ENCODE assay signal across 29 cellular contexts in genomic region chr17:193426-193810, GRCh38. TPM values are rescaled to one million over a fixed set of nuclear protein-coding genes. Genes with fewer than 3 reads are reported as not detected.
"Had no signal": no experiment of that assay in that cellular context is flagged by ENCODE, and none has a peak within 500 bp of the region (broad histone marks: within the 10 kb centered on the region; RNA-seq: fewer than 3 reads in every experiment).

No MANE protein-coding gene starts in this region.

- ATAC-seq: activated T-cell treated with anti-CD3 and anti-CD28 coated beads, Interleukin-2, amount 50 U/mL, for 4 hours; naive thymus-derived CD4-positive, alpha-beta T cell; psoas muscle; stimulated activated memory B cell treated with anti-CD40 and anti-IgM and Interleukin-4, amounts not matched to agents 10 μg/mL and 1 μg/mL and 100 μg/mL, for 72 hours had no signal

- H2AFZ ChIP-seq: neural progenitor cell had no signal

- H3K27me3 ChIP-seq: neural progenitor cell, vagina had no signal

- H3K4me1 ChIP-seq: lower lobe of right lung, neural progenitor cell, psoas muscle had no signal

- H3K4me2 ChIP-seq: neural progenitor cell had no signal

- H3K4me3 ChIP-seq: heart right ventricle, lower lobe of right lung, neural progenitor cell, psoas muscle, skin epidermis, thoracic aorta, vagina had no signal

- DNase-seq: activated B cell treated with CpG ODN at 0.5 μM for 24 hours; activated CD4-positive, alpha-beta T cell treated with anti-CD3 and anti-CD28 coated beads for 4 hours; activated CD4-positive, alpha-beta T cell treated with anti-CD3 and anti-CD28 coated beads, Interleukin-2, amount 50 U/mL, for 48 hours; activated CD8-positive, alpha-beta memory T cell treated with anti-CD3 and anti-CD28 coated beads, Interleukin-2, amount 50 U/mL, for 48 hours; activated naive CD4-positive, alpha-beta T cell treated with Interleukin-2 at 50 U/mL for 16 hours; activated T-cell treated with anti-CD3 and anti-CD28 coated beads, Interleukin-2, amount 50 U/mL, for 4 hours; amygdala; foreskin fibroblast; heart right ventricle; kidney; mesendoderm; naive thymus-derived CD4-positive, alpha-beta T cell; stimulated activated CD4-positive, alpha-beta T cell treated with anti-CD3 and anti-CD28 coated beads, Interleukin-2, amount 100 ng/mL, for 24 hours; T-helper 9 cell had no signal

- H3K9ac ChIP-seq: neural progenitor cell had no signal

- H3K9me3 ChIP-seq: heart right ventricle, lower lobe of right lung, psoas muscle, thoracic aorta, vagina had no signal

- FAIRE-seq: endometrium, kidney had no signal

- H3K27ac ChIP-seq: heart right ventricle, lower lobe of right lung, neural progenitor cell, psoas muscle, skin epidermis, thoracic aorta, vagina had no signal

- H3K36me3 ChIP-seq: heart right ventricle, lower lobe of right lung, neural progenitor cell, thoracic aorta, vagina had no signal

RNA-seq across cellular contexts. Expression of gene DOC2B, which starts 12.0 kb away (rescaled TPM):
- total RNA-seq: activated B cell treated with CpG ODN at 0.5 μM for 24 hours, fibroblast of lung, osteoblast had no signal
- polyA plus RNA-seq: fibroblast of lung; naive thymus-derived CD4-positive, alpha-beta T cell had no signal

RNA-seq across cellular contexts. Expression of gene SCGB1C2, which starts 56.0 kb away (rescaled TPM):
- total RNA-seq: activated B cell treated with CpG ODN at 0.5 μM for 24 hours; activated CD8-positive, alpha-beta memory T cell treated with anti-CD3 and anti-CD28 coated beads for 36 hours; activated T-cell treated with anti-CD3 and anti-CD28 coated beads, Interleukin-2, amount 50 U/mL, for 4 hours; cardiac septum; chondrocyte; epithelial cell of proximal tubule; fibroblast of lung; heart right ventricle; kidney; left lobe of liver; lower lobe of right lung; naive thymus-derived CD4-positive, alpha-beta T cell; osteoblast; psoas muscle; thoracic aorta; vagina had no signal
- polyA plus RNA-seq: fibroblast of lung; heart right ventricle; naive thymus-derived CD4-positive, alpha-beta T cell; psoas muscle had no signal
